1 cellular context compared by ENCODE assay signal in the genomic region with DNA sequence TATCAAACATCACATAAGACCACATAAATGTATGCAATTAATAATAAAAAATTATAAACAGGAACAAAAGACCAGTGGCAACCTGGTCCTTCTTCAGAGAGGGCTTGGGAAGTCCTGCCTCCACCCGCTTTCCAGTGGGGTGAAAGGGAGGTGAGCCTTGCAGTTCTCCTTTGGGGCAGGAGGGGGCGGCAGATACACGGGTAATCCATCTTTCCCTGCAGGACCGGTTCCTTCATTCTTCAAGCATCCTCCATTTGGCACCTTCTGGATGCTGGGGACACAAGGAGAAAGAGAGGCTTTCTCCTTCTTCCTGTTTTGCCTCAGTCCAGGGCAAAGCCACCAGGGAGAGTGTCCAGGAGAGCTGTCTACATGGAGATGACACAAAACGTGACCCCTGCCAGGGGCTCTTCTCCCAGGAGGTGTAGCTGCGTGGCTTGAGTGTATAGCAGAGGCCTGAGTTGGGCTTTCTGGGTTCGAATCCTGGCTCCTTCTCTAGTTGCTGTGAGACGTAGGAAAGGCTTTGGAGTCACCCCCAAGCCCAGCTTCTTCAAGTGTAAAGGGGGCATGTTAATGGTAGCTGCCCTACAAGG.
TF ChIP-seq lines count a peak whose summit lies in the region.

No MANE protein-coding gene starts in this region.

TF ChIP-seq in H1, 55 proteins besides CTCF, POLR2A, EP300 and RAD21 (continued from another document):
- TF ChIP-seq RFX5 (IDR thresholded peaks at IDR 0.05; ENCODE audit: borderline replicate concordance, low read depth, low read length) (no peak), RXRA (IDR thresholded peaks at IDR 0.05; ENCODE audit: insufficient read depth, low read depth, low read length) (0 out of 2 replicates have a peak, but pooled peaks have one; percentile 74), MAFK (IDR thresholded peaks at IDR 0.05; ENCODE audit: low read depth, low read length) (no peak), YY1 (IDR thresholded peaks at IDR 0.05; ENCODE audit: low read depth, low read length) (peak; percentile 71; the same call in 1 of the 2 replicates)
TF ChIP-seq in H1: peak in this region for 3.
